Comparison of ENCODE assay signal across 1 cellular context in the genomic region with DNA sequence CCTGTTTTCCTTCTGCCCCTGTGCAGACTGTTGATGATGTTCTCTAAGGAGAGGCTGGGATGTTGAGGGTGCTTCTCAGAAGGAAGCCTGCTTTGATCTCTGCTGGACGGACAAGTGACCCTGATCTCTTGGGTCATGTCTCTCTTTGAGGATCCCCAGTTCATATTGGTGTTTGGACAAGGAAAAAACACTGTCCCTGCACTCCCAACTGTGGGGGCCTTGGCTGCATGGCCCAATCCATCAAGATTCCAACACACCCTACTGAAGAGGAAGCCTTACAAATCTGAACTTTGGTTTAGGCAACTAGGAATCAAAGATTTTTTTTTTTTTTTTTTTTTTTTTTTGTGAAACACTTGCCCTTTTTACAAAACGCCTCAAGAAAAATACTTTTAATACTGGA.
TF ChIP-seq lines count a peak whose summit lies in the region.

No MANE protein-coding gene starts in this region.

TF ChIP-seq in SK-N-SH treated with all-trans-retinoic acid at 6 μM for 48 hours, 23 proteins besides CTCF, POLR2A, EP300 and RAD21 (continued from another document):
- TF ChIP-seq, protein P1, sequence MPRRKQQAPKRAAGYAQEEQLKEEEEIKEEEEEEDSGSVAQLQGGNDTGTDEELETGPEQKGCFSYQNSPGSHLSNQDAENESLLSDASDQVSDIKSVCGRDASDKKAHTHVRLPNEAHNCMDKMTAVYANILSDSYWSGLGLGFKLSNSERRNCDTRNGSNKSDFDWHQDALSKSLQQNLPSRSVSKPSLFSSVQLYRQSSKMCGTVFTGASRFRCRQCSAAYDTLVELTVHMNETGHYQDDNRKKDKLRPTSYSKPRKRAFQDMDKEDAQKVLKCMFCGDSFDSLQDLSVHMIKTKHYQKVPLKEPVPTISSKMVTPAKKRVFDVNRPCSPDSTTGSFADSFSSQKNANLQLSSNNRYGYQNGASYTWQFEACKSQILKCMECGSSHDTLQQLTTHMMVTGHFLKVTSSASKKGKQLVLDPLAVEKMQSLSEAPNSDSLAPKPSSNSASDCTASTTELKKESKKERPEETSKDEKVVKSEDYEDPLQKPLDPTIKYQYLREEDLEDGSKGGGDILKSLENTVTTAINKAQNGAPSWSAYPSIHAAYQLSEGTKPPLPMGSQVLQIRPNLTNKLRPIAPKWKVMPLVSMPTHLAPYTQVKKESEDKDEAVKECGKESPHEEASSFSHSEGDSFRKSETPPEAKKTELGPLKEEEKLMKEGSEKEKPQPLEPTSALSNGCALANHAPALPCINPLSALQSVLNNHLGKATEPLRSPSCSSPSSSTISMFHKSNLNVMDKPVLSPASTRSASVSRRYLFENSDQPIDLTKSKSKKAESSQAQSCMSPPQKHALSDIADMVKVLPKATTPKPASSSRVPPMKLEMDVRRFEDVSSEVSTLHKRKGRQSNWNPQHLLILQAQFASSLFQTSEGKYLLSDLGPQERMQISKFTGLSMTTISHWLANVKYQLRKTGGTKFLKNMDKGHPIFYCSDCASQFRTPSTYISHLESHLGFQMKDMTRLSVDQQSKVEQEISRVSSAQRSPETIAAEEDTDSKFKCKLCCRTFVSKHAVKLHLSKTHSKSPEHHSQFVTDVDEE (CRISPR knock-in tag; IDR thresholded peaks at IDR 0.05), result no peak
- TF ChIP-seq, protein P2, sequence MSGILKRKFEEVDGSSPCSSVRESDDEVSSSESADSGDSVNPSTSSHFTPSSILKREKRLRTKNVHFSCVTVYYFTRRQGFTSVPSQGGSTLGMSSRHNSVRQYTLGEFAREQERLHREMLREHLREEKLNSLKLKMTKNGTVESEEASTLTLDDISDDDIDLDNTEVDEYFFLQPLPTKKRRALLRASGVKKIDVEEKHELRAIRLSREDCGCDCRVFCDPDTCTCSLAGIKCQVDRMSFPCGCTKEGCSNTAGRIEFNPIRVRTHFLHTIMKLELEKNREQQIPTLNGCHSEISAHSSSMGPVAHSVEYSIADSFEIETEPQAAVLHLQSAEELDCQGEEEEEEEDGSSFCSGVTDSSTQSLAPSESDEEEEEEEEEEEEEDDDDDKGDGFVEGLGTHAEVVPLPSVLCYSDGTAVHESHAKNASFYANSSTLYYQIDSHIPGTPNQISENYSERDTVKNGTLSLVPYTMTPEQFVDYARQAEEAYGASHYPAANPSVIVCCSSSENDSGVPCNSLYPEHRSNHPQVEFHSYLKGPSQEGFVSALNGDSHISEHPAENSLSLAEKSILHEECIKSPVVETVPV (CRISPR knock-in tag; IDR thresholded peaks at IDR 0.05), result no peak
- TF ChIP-seq OSR1 (CRISPR knock-in tag; IDR thresholded peaks at IDR 0.05), result no peak
- TF ChIP-seq RARB (CRISPR knock-in tag; IDR thresholded peaks at IDR 0.05), result no peak
- no peak for TF ChIP-seq PPARA (CRISPR knock-in tag; IDR thresholded peaks at IDR 0.05; ENCODE audit: borderline replicate concordance)
- no peak for TF ChIP-seq BACH2 (CRISPR knock-in tag; IDR thresholded peaks at IDR 0.05; ENCODE audit: borderline replicate concordance)
- TF ChIP-seq TOX (CRISPR knock-in tag; IDR thresholded peaks at IDR 0.05; ENCODE audit: borderline replicate concordance), result no peak
- no peak for TF ChIP-seq CSDC2 (CRISPR knock-in tag; IDR thresholded peaks at IDR 0.05)
- no peak for TF ChIP-seq TCF4 (CRISPR knock-in tag; IDR thresholded peaks at IDR 0.05; ENCODE audit: borderline replicate concordance)
- TF ChIP-seq ZNF8 (CRISPR knock-in tag; IDR thresholded peaks at IDR 0.05), result no peak
- TF ChIP-seq, protein P3, sequence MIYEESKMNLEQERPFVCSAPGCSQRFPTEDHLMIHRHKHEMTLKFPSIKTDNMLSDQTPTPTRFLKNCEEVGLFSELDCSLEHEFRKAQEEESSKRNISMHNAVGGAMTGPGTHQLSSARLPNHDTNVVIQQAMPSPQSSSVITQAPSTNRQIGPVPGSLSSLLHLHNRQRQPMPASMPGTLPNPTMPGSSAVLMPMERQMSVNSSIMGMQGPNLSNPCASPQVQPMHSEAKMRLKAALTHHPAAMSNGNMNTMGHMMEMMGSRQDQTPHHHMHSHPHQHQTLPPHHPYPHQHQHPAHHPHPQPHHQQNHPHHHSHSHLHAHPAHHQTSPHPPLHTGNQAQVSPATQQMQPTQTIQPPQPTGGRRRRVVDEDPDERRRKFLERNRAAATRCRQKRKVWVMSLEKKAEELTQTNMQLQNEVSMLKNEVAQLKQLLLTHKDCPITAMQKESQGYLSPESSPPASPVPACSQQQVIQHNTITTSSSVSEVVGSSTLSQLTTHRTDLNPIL (CRISPR knock-in tag; IDR thresholded peaks at IDR 0.05; ENCODE audit: low read depth), result no peak
- no peak for TF ChIP-seq ZFP3 (CRISPR knock-in tag; IDR thresholded peaks at IDR 0.05)
- TF ChIP-seq, protein P4, sequence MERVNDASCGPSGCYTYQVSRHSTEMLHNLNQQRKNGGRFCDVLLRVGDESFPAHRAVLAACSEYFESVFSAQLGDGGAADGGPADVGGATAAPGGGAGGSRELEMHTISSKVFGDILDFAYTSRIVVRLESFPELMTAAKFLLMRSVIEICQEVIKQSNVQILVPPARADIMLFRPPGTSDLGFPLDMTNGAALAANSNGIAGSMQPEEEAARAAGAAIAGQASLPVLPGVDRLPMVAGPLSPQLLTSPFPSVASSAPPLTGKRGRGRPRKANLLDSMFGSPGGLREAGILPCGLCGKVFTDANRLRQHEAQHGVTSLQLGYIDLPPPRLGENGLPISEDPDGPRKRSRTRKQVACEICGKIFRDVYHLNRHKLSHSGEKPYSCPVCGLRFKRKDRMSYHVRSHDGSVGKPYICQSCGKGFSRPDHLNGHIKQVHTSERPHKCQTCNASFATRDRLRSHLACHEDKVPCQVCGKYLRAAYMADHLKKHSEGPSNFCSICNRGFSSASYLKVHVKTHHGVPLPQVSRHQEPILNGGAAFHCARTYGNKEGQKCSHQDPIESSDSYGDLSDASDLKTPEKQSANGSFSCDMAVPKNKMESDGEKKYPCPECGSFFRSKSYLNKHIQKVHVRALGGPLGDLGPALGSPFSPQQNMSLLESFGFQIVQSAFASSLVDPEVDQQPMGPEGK (CRISPR knock-in tag; IDR thresholded peaks at IDR 0.05; ENCODE audit: borderline replicate concordance), result no peak
- TF ChIP-seq ZFP30 (CRISPR knock-in tag; IDR thresholded peaks at IDR 0.05), result no peak
